In genomic region chr1:32863516-32864245, GRCh38 we compare ENCODE assay signal across 25 cellular contexts. TPM values are rescaled to one million over a fixed set of nuclear protein-coding genes. Genes with fewer than 3 reads are reported as not detected.
DNase-seq lines count a peak whose midpoint lies in the region; ATAC-seq and TF ChIP-seq lines count a peak whose summit lies in the region.
"Had no signal": no experiment of that assay in that cellular context is flagged by ENCODE, and none has a peak within 500 bp of the region (broad histone marks: within the 10 kb centered on the region; RNA-seq: fewer than 3 reads in every experiment).

No MANE protein-coding gene starts in this region.

- CTCF ChIA-PET in activated CD8-positive, alpha-beta memory T cell treated with anti-CD3 and anti-CD28 coated beads, Interleukin-2, amount 10 ng/mL, durations not matched to agents 7 days and 5 days (lab: Charles Lee): interaction anchor here (1.2 to 1.4 kb wide), 3 partner anchors 8 to 13 kb away, joined by 3 to 5 read pairs (median 4); no protein-coding TSS in a partner anchor

- H3K36me3 ChIP-seq in osteoblast (ENCODE audit: insufficient read depth, low read length): peaks cover 4% of the 10 kb centered on the region
- H3K36me3 ChIP-seq: BE2C had no signal

- H3K9me3 Mint-ChIP-seq in activated CD8-positive, alpha-beta memory T cell treated with anti-CD3 and anti-CD28 coated beads, Interleukin-2, amount 10 ng/mL, durations not matched to agents 7 days and 5 days (ENCODE audit: low read depth): no peaks in the 10 kb centered on the region
- no peaks in the 10 kb centered on the region for H3K9me3 Mint-ChIP-seq in activated T-helper 17 cell treated with anti-CD3 and anti-CD28 coated beads, Interleukin-2, amount 50 U/mL, for 72 hours
- H3K9me3 Mint-ChIP-seq: CD4-positive, alpha-beta T cell had no signal

- H3K79me2 ChIP-seq in osteoblast (ENCODE audit: insufficient read depth, low read length): no peaks in the 10 kb centered on the region

- intact Hi-C loops in dorsolateral prefrontal cortex (cut with DNase I): no loop called here

- H3K4me3 ChIP-seq in dorsolateral prefrontal cortex (no peak overlapping the region), osteoblast (ENCODE audit: insufficient read depth, low read length) (no peak overlapping the region)

- H3K4me1 Mint-ChIP-seq in activated CD8-positive, alpha-beta memory T cell treated with anti-CD3 and anti-CD28 coated beads, Interleukin-2, amount 10 ng/mL, durations not matched to agents 7 days and 5 days: no peaks in the 10 kb centered on the region
- no peaks in the 10 kb centered on the region for H3K4me1 Mint-ChIP-seq in activated T-helper 17 cell treated with anti-CD3 and anti-CD28 coated beads, Interleukin-2, amount 50 U/mL, for 72 hours

- H2AFZ ChIP-seq in osteoblast (ENCODE audit: low read length): no peak overlapping the region

- H3K36me3 Mint-ChIP-seq in activated CD8-positive, alpha-beta memory T cell treated with anti-CD3 and anti-CD28 coated beads, Interleukin-2, amount 10 ng/mL, durations not matched to agents 7 days and 5 days: peaks cover 17% of the 10 kb centered on the region
- peaks cover 22% of the 10 kb centered on the region for H3K36me3 Mint-ChIP-seq in activated T-helper 17 cell treated with anti-CD3 and anti-CD28 coated beads, Interleukin-2, amount 50 U/mL, for 72 hours (ENCODE audit: low read depth)

- H3K4me2 ChIP-seq in osteoblast (ENCODE audit: insufficient read depth, low read length): no peak overlapping the region

- no peaks in the 10 kb centered on the region for H3K9me3 ChIP-seq in osteoblast (ENCODE audit: low read depth, low read length)
- H3K9me3 ChIP-seq: BE2C had no signal

- H4K20me1 ChIP-seq in osteoblast (ENCODE audit: insufficient read depth, low read length): no peaks in the 10 kb centered on the region

- peaks cover 10% of the 10 kb centered on the region for H3K4me1 ChIP-seq in osteoblast (ENCODE audit: insufficient read depth, low read length)
- H3K4me1 ChIP-seq: BE2C had no signal

- ATAC-seq in activated CD8-positive, alpha-beta memory T cell treated with anti-CD3 and anti-CD28 coated beads, Interleukin-2, amount 10 ng/mL, durations not matched to agents 7 days and 5 days: no peak
- ATAC-seq in activated T-helper 17 cell treated with anti-CD3 and anti-CD28 coated beads, Interleukin-2, amount 50 U/mL, for 72 hours (replicated peaks): no peak
- ATAC-seq in omental fat pad (ENCODE audit: low FRiP score): no peak
- ATAC-seq: PC-3 had no signal

- H3K27me3 ChIP-seq in dorsolateral prefrontal cortex (no peaks in the 10 kb centered on the region), osteoblast (ENCODE audit: insufficient read depth, low read length) (no peaks in the 10 kb centered on the region)
- H3K27me3 ChIP-seq: BE2C had no signal

- H3K27me3 Mint-ChIP-seq in activated CD8-positive, alpha-beta memory T cell treated with anti-CD3 and anti-CD28 coated beads, Interleukin-2, amount 10 ng/mL, durations not matched to agents 7 days and 5 days: no peaks in the 10 kb centered on the region
- H3K27me3 Mint-ChIP-seq in activated T-helper 17 cell treated with anti-CD3 and anti-CD28 coated beads, Interleukin-2, amount 50 U/mL, for 72 hours: peaks cover 4% of the 10 kb centered on the region

- H3K27ac ChIP-seq in dorsolateral prefrontal cortex (peak overlapping the region in 52 of 59 donors; percentile 14 to 84 (median 63)), osteoblast (ENCODE audit: low read depth, low read length) (no peak overlapping the region)
- H3K27ac ChIP-seq: RWPE1 had no signal

- no peak overlapping the region for H3K4me3 Mint-ChIP-seq in activated CD8-positive, alpha-beta memory T cell treated with anti-CD3 and anti-CD28 coated beads, Interleukin-2, amount 10 ng/mL, durations not matched to agents 7 days and 5 days
- H3K4me3 Mint-ChIP-seq in activated T-helper 17 cell treated with anti-CD3 and anti-CD28 coated beads, Interleukin-2, amount 50 U/mL, for 72 hours: no peak overlapping the region
- H3K4me3 Mint-ChIP-seq: CD4-positive, alpha-beta T cell had no signal

- no peak overlapping the region for H3K27ac Mint-ChIP-seq in activated CD8-positive, alpha-beta memory T cell treated with anti-CD3 and anti-CD28 coated beads, Interleukin-2, amount 10 ng/mL, durations not matched to agents 7 days and 5 days
- no peak overlapping the region for H3K27ac Mint-ChIP-seq in activated T-helper 17 cell treated with anti-CD3 and anti-CD28 coated beads, Interleukin-2, amount 50 U/mL, for 72 hours
- H3K27ac Mint-ChIP-seq: CD4-positive, alpha-beta T cell had no signal

- TF ChIP-seq CTCF in dorsolateral prefrontal cortex (IDR thresholded peaks at IDR 0.05 in 54 of 56, conservative IDR thresholded peaks at IDR 0.05 in 2 of 56; ENCODE audit: low read depth in 1 of 56, partially characterized antibody in 56 of 56) (no peak), osteoblast (IDR thresholded peaks at IDR 0.05; ENCODE audit: extremely low read depth, low read depth, low read length) (no peak), omental fat pad (IDR thresholded peaks at IDR 0.05) (no peak)

- DNase-seq in activated CD8-positive, alpha-beta memory T cell treated with anti-CD3 and anti-CD28 coated beads for 24 hours: peak; percentile 38
- no peak for DNase-seq in activated CD8-positive, alpha-beta memory T cell treated with anti-CD3 and anti-CD28 coated beads, Interleukin-2, amount 10 ng/mL, durations not matched to agents 7 days and 5 days
- DNase-seq in NCI-H69 (lab: John Stamatoyannopoulos, UW) (peak; percentile 33), dorsolateral prefrontal cortex (no peak), osteoblast (ENCODE audit: insufficient read length, low spot score, missing footprints) (peak; percentile 72), NCI-H510A treated with DMSO at 0.1 percent for 48 hours (lab: John Stamatoyannopoulos, UW) (no peak), omental fat pad (ENCODE audit: low spot score) (no peak)
- DNase-seq: 8988T; BE2C; CD4-positive, alpha-beta T cell; EL; H7; IMR-90; Karpas-422; MM.1S; NCI-H1105; NCI-H1694; NCI-H2107; NCI-H345; NCI-H526 treated with DMSO at 0.1 percent for 48 hours; NK-92 treated with Interleukin-12 subunit alpha and Interleukin-12 subunit beta, amount 100 ng/mL, for 24 hours; PC-3 had no signal

RNA-seq across cellular contexts. Expression of gene FNDC5, which starts 7.0 kb away (rescaled TPM):
- not detected for total RNA-seq in activated CD8-positive, alpha-beta memory T cell treated with anti-CD3 and anti-CD28 coated beads, Interleukin-2, amount 10 ng/mL, durations not matched to agents 7 days and 5 days
- total RNA-seq in dorsolateral prefrontal cortex (10 to 100 TPM in 119 of 120 experiments, 1 to 10 TPM in 1; 5.1 to 60.1 (median 32.9) TPM), osteoblast (0.36 TPM in 1 of 2 replicates, not detected in the other), omental fat pad (1 to 10 TPM in 3 of 4 donors, under 1 TPM in 1; 0.48 to 3.0 (median 1.6) TPM)
- total RNA-seq in activated T-helper 17 cell treated with anti-CD3 and anti-CD28 coated beads, Interleukin-2, amount 50 U/mL, for 72 hours: not detected
- total RNA-seq: CD4-positive, alpha-beta T cell; HT-29 had no signal

RNA-seq across cellular contexts. Expression of gene HPCA, which starts 22.6 kb away (rescaled TPM):
- under 1 TPM in 1 of 2 experiments, not detected in 1; 0.35 TPM for total RNA-seq in activated CD8-positive, alpha-beta memory T cell treated with anti-CD3 and anti-CD28 coated beads, Interleukin-2, amount 10 ng/mL, durations not matched to agents 7 days and 5 days
- total RNA-seq in dorsolateral prefrontal cortex: 100 to 1,000 TPM in 115 of 120 experiments, 10 to 100 TPM in 5; 50.4 to 310 (median 190) TPM
- total RNA-seq in osteoblast: not detected in 2 replicates
- under 1 TPM in 1 of 2 donors, not detected in 1; 0.98 TPM for total RNA-seq in activated T-helper 17 cell treated with anti-CD3 and anti-CD28 coated beads, Interleukin-2, amount 50 U/mL, for 72 hours
- total RNA-seq in omental fat pad: 1 to 10 TPM in 1 of 4 donors, not detected in 3; 1.2 TPM
- total RNA-seq: CD4-positive, alpha-beta T cell; IMR-90; PC-3 had no signal

RNA-seq across cellular contexts. Expression of gene TMEM54, which starts 37.5 kb away (rescaled TPM):
- not detected for total RNA-seq in activated CD8-positive, alpha-beta memory T cell treated with anti-CD3 and anti-CD28 coated beads, Interleukin-2, amount 10 ng/mL, durations not matched to agents 7 days and 5 days
- total RNA-seq in dorsolateral prefrontal cortex (10 to 100 TPM; 16.8 to 69.5 (median 35.8) TPM), osteoblast (16.5 and 22.4 TPM in 2 replicates), omental fat pad (10 to 100 TPM; 16.2 to 70.1 (median 26.4) TPM)
- under 1 TPM; 0.37 to 0.80 TPM for total RNA-seq in activated T-helper 17 cell treated with anti-CD3 and anti-CD28 coated beads, Interleukin-2, amount 50 U/mL, for 72 hours
- total RNA-seq: CD4-positive, alpha-beta T cell had no signal

RNA-seq across cellular contexts. Expression of gene S100PBP, which starts 46.2 kb away (rescaled TPM):
- total RNA-seq in activated CD8-positive, alpha-beta memory T cell treated with anti-CD3 and anti-CD28 coated beads, Interleukin-2, amount 10 ng/mL, durations not matched to agents 7 days and 5 days: 100 to 1,000 TPM in 1 of 2 experiments, 10 to 100 TPM in 1; 85.3 to 102 TPM
- total RNA-seq in dorsolateral prefrontal cortex: 10 to 100 TPM; 26.9 to 75.5 (median 43.2) TPM
- 42.0 and 57.2 TPM in 2 replicates for total RNA-seq in osteoblast
- 10 to 100 TPM; 42.7 to 48.1 TPM for total RNA-seq in activated T-helper 17 cell treated with anti-CD3 and anti-CD28 coated beads, Interleukin-2, amount 50 U/mL, for 72 hours
- 10 to 100 TPM; 20.4 to 47.6 (median 28.4) TPM for total RNA-seq in omental fat pad

RNA-seq across cellular contexts. Expression of gene YARS1, which starts 46.5 kb away (rescaled TPM):
- total RNA-seq in activated CD8-positive, alpha-beta memory T cell treated with anti-CD3 and anti-CD28 coated beads, Interleukin-2, amount 10 ng/mL, durations not matched to agents 7 days and 5 days: 100 to 1,000 TPM; 192 to 238 TPM
- total RNA-seq in dorsolateral prefrontal cortex (100 to 1,000 TPM in 107 of 120 experiments, 10 to 100 TPM in 13; 66.2 to 170 (median 126) TPM), osteoblast (183 and 199 TPM in 2 replicates), omental fat pad (100 to 1,000 TPM in 1 of 4 donors, 10 to 100 TPM in 3; 59.1 to 124 (median 62.6) TPM)
- total RNA-seq in activated T-helper 17 cell treated with anti-CD3 and anti-CD28 coated beads, Interleukin-2, amount 50 U/mL, for 72 hours: 100 to 1,000 TPM; 101 to 176 TPM

Comparison
In these comparisons a context has a peak if more than half of its experiments do, and no peak if none do; other contexts are left out.
1. DNase-seq: peak in activated CD8-positive, alpha-beta memory T cell treated with anti-CD3 and anti-CD28 coated beads for 24 hours (single experiment), NCI-H69 (single experiment) and osteoblast (single experiment); none in activated CD8-positive, alpha-beta memory T cell treated with anti-CD3 and anti-CD28 coated beads, Interleukin-2, amount 10 ng/mL, durations not matched to agents 7 days and 5 days (single experiment), dorsolateral prefrontal cortex (0 of 10), NCI-H510A treated with DMSO at 0.1 percent for 48 hours (single experiment) and omental fat pad (single experiment).
2. RNA of gene HPCA, which starts 22.6 kb away (total RNA-seq): 50.4 to 310 TPM in dorsolateral prefrontal cortex; 0.98 TPM in activated T-helper 17 cell treated with anti-CD3 and anti-CD28 coated beads, Interleukin-2, amount 50 U/mL, for 72 hours, 0.35 TPM in activated CD8-positive, alpha-beta memory T cell treated with anti-CD3 and anti-CD28 coated beads, Interleukin-2, amount 10 ng/mL, durations not matched to agents 7 days and 5 days, 1.2 TPM in omental fat pad and not detected in osteoblast; every median in the first group is over 10 times any median in the second.